Comparison of ENCODE assay signal across 10 cellular contexts in genomic region chr20:64077094-64077493, GRCh38. TPM values are rescaled to one million over a fixed set of nuclear protein-coding genes. Genes with fewer than 3 reads are reported as not detected.
A peak's percentile ranks its signal among the peaks of the same experiment; 100 is the strongest.
DNase-seq lines count a peak whose midpoint lies in the region; ATAC-seq and TF ChIP-seq lines count a peak whose summit lies in the region.
"Had no signal": no experiment of that assay in that cellular context is flagged by ENCODE, and none has a peak within 500 bp of the region (broad histone marks: within the 10 kb centered on the region; RNA-seq: fewer than 3 reads in every experiment).

No MANE protein-coding gene starts in this region.

- no peaks in the 10 kb centered on the region for H3K27me3 ChIP-seq in vagina

- POLR2A ChIA-PET in activated B cell treated with CpG ODN at 0.5 μM for 24 hours (lab: Charles Lee): interaction anchor here (1.2 to 8.1 kb wide), 6 partner anchors 11 to 535 kb away, joined by 3 to 77 read pairs (median 14); partner anchors contain the start of genes PRPF6, SAMD10 and TCEA2

- H3K4me1 Mint-ChIP-seq in activated B cell treated with CpG ODN at 0.5 μM for 24 hours: peaks cover 62% of the 10 kb centered on the region

- TF ChIP-seq CTCF in activated B cell treated with CpG ODN at 0.5 μM for 24 hours (IDR thresholded peaks at IDR 0.05) (no peak), vagina (IDR thresholded peaks at IDR 0.05) (no peak)

- H3K9me3 Mint-ChIP-seq in activated B cell treated with CpG ODN at 0.5 μM for 24 hours: no peaks in the 10 kb centered on the region

- H3K36me3 Mint-ChIP-seq in activated B cell treated with CpG ODN at 0.5 μM for 24 hours (ENCODE audit: low read depth): peaks cover 40% of the 10 kb centered on the region

- H3K4me3 Mint-ChIP-seq in activated B cell treated with CpG ODN at 0.5 μM for 24 hours: peak overlapping the region; percentile 87

- no peaks in the 10 kb centered on the region for H3K27me3 Mint-ChIP-seq in activated B cell treated with CpG ODN at 0.5 μM for 24 hours

- CTCF ChIA-PET in activated B cell treated with CpG ODN at 0.5 μM for 24 hours (lab: Charles Lee): interaction anchor here (1.4 to 2.8 kb wide), 3 partner anchors 11 to 96 kb away, joined by 3 to 13 read pairs (median 8); partner anchors contain the start of gene PRPF6

- peaks cover 0 to 9% of the 10 kb centered on the region in 2 donors for H3K36me3 ChIP-seq in vagina

- no peaks in the 10 kb centered on the region for H3K9me3 ChIP-seq in vagina

- H3K27ac ChIP-seq in vagina: no peak overlapping the region
- H3K27ac ChIP-seq: C4-2B had no signal

- H3K4me1 ChIP-seq in vagina: peaks cover 23% of the 10 kb centered on the region

- intact Hi-C loops in activated B cell treated with CpG ODN at 0.5 μM for 24 hours (cut with micrococcal nuclease): loop anchor here (5.0 kb wide), 1 partner anchor 95 kb away; the partner anchor contains the start of gene PRPF6
- intact Hi-C loops in left ventricle myocardium superior (cut with micrococcal nuclease): no loop called here
- intact Hi-C loops in vagina (cut with DNase I): no loop called here
- intact Hi-C loops in sciatic nerve (cut with DNase I): no loop called here

- peak; percentile 12 for ATAC-seq in activated B cell treated with CpG ODN at 0.5 μM for 24 hours (ENCODE audit: low read depth)
- ATAC-seq in left ventricle myocardium superior: peak; percentile 2
- no peak for ATAC-seq in sciatic nerve
- no peak for ATAC-seq in HG02981 (IDR thresholded peaks at IDR 0.05; ENCODE audit: unreplicated experiment)

- TF ChIP-seq POLR2A in vagina (IDR thresholded peaks at IDR 0.05): no peak

- peak overlapping the region; percentile 89 for H3K27ac Mint-ChIP-seq in activated B cell treated with CpG ODN at 0.5 μM for 24 hours

- peak; percentile 40 for DNase-seq in stimulated activated CD4-positive, alpha-beta T cell treated with anti-CD3 and anti-CD28 coated beads, Interleukin-4, amount 100 ng/mL, for 24 hours
- no peak for DNase-seq in stimulated activated CD4-positive, alpha-beta T cell treated with anti-CD3 and anti-CD28 coated beads, Interleukin-1b, Interleukin-23, amount 100 ng/mL, for 48 hours
- DNase-seq in activated B cell treated with CpG ODN at 0.5 μM for 24 hours (peak; percentile 55), left ventricle myocardium superior (peak; percentile 60), vagina (ENCODE audit: extremely low spot score in 2 of 2) (no peak), sciatic nerve (ENCODE audit: low spot score) (no peak), GM19238 (ENCODE audit: insufficient read length, low spot score) (no peak)

- H3K4me3 ChIP-seq in vagina: peak overlapping the region; percentile 16 to 65

RNA-seq across cellular contexts. Expression of gene RGS19, which starts 2.2 kb away (rescaled TPM):
- total RNA-seq in activated B cell treated with CpG ODN at 0.5 μM for 24 hours: 45.0 and 53.4 TPM in 2 replicates
- 5.4 TPM for total RNA-seq in left ventricle myocardium superior
- 20.6 TPM for total RNA-seq in vagina
- total RNA-seq in sciatic nerve: 10.8 TPM

RNA-seq across cellular contexts. Expression of gene OPRL1, which starts 2.8 kb away (rescaled TPM):
- 1.3 and 1.4 TPM in 2 replicates for total RNA-seq in activated B cell treated with CpG ODN at 0.5 μM for 24 hours
- 0.27 TPM for total RNA-seq in left ventricle myocardium superior
- total RNA-seq in vagina: 1.5 TPM
- total RNA-seq in sciatic nerve: 1.0 TPM

RNA-seq across cellular contexts. Expression of gene LKAAEAR1, which starts 7.1 kb away (rescaled TPM):
- total RNA-seq in activated B cell treated with CpG ODN at 0.5 μM for 24 hours (0.31 TPM in 1 of 2 replicates, not detected in the other), left ventricle myocardium superior (not detected), vagina (not detected), sciatic nerve (not detected)
- total RNA-seq: subcutaneous adipose tissue had no signal

RNA-seq across cellular contexts. Expression of gene TCEA2, which starts 14.1 kb away (rescaled TPM):
- total RNA-seq in activated B cell treated with CpG ODN at 0.5 μM for 24 hours: 20.3 and 20.7 TPM in 2 replicates
- total RNA-seq in left ventricle myocardium superior: 35.6 TPM
- total RNA-seq in vagina: 33.1 TPM
- total RNA-seq in sciatic nerve: 81.2 TPM

RNA-seq across cellular contexts. Expression of gene SOX18, which starts 27.7 kb away (rescaled TPM):
- total RNA-seq in activated B cell treated with CpG ODN at 0.5 μM for 24 hours: not detected in 2 replicates
- 36.8 TPM for total RNA-seq in left ventricle myocardium superior
- total RNA-seq in vagina: 57.2 TPM
- 134 TPM for total RNA-seq in sciatic nerve

Comparison
In these comparisons a context has a peak if more than half of its experiments do, and no peak if none do; other contexts are left out.
1. DNase-seq: peak in stimulated activated CD4-positive, alpha-beta T cell treated with anti-CD3 and anti-CD28 coated beads, Interleukin-4, amount 100 ng/mL, for 24 hours (single experiment), activated B cell treated with CpG ODN at 0.5 μM for 24 hours (single experiment) and left ventricle myocardium superior (single experiment); none in stimulated activated CD4-positive, alpha-beta T cell treated with anti-CD3 and anti-CD28 coated beads, Interleukin-1b, Interleukin-23, amount 100 ng/mL, for 48 hours (single experiment), vagina (0 of 2), sciatic nerve (single experiment) and GM19238 (single experiment).
2. ATAC-seq: peak in activated B cell treated with CpG ODN at 0.5 μM for 24 hours (single experiment) and left ventricle myocardium superior (single experiment); none in sciatic nerve (single experiment) and HG02981 (single experiment).